1 cellular context compared by ENCODE assay signal in the genomic region with DNA sequence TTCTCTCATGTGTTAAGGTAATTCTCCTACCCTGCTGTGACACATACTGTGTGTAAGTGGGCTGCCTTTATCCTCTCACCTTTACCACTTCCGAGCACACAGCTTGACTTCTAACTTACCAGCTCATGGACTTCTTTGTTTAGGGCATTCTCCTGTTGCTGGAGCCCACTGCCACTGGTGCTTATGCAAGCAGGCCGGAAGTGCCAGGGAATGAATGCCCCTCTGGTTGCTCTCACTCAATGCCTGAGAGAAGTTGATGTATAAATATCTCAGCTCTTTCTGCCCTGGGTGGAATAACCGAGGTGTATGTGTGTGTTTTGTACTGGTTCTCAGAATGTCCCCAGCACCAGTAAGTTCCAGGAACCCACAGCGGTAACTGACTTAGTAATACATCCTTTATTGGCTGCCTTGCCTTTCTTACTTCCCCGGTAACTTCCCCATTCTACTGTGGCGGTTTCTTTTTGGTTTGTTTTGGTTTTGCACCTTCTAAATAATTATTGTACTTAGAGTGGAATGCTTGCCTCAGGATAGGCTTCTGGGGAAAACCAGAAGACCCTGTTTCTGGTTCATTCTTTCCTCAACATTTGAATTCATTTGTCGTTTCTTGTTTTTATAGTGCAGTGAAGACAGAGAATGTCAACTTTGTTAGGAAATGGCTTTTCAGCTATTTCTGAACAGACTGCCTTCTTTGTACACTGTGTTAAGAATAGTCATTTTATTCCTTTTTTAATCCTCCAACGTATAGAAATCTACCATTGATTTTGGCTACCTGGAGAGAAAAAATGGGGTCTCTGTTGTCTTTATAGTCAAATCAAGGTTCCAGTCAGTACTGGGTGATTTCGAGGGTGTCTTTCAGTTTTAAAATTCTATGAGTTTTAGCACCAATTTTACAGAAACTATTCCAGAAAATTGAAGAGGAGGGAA.
TF ChIP-seq lines count a peak whose summit lies in the region.

No MANE protein-coding gene starts in this region.

TF ChIP-seq in K562, 482 proteins besides CTCF, POLR2A, EP300 and RAD21 (continued from another document and continues in another):
- TF ChIP-seq, protein P1, sequence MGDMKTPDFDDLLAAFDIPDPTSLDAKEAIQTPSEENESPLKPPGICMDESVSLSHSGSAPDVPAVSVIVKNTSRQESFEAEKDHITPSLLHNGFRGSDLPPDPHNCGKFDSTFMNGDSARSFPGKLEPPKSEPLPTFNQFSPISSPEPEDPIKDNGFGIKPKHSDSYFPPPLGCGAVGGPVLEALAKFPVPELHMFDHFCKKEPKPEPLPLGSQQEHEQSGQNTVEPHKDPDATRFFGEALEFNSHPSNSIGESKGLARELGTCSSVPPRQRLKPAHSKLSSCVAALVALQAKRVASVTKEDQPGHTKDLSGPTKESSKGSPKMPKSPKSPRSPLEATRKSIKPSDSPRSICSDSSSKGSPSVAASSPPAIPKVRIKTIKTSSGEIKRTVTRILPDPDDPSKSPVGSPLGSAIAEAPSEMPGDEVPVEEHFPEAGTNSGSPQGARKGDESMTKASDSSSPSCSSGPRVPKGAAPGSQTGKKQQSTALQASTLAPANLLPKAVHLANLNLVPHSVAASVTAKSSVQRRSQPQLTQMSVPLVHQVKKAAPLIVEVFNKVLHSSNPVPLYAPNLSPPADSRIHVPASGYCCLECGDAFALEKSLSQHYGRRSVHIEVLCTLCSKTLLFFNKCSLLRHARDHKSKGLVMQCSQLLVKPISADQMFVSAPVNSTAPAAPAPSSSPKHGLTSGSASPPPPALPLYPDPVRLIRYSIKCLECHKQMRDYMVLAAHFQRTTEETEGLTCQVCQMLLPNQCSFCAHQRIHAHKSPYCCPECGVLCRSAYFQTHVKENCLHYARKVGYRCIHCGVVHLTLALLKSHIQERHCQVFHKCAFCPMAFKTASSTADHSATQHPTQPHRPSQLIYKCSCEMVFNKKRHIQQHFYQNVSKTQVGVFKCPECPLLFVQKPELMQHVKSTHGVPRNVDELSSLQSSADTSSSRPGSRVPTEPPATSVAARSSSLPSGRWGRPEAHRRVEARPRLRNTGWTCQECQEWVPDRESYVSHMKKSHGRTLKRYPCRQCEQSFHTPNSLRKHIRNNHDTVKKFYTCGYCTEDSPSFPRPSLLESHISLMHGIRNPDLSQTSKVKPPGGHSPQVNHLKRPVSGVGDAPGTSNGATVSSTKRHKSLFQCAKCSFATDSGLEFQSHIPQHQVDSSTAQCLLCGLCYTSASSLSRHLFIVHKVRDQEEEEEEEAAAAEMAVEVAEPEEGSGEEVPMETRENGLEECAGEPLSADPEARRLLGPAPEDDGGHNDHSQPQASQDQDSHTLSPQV (IDR thresholded peaks at IDR 0.05) = peak; percentile 63
- TF ChIP-seq POLR2B (IDR thresholded peaks at IDR 0.05; ENCODE audit: low read depth, partially characterized antibody) (peak; percentile 50), U2AF2 (optimal IDR thresholded peaks at IDR 0.05; ENCODE audit: low read depth, low read length) (no peak), ZNF395 (CRISPR knock-in tag; IDR thresholded peaks at IDR 0.05) (peak; percentile 49; the same call in 1 of the 2 replicates), MTA3 (IDR thresholded peaks at IDR 0.05; ENCODE audit: borderline replicate concordance) (peak; percentile 61; the same call in 1 of the 2 replicates), SOX6 (IDR thresholded peaks at IDR 0.05) (peak; percentile 29; the same call in 1 of the 2 replicates), SMARCE1 (IDR thresholded peaks at IDR 0.05) (peak; percentile 51; the same call in 1 of the 2 replicates), BACH1 (tag; IDR thresholded peaks at IDR 0.05) (0 out of 2 replicates have a peak, but pooled peaks have one; percentile 21), ZNF224 (CRISPR knock-in tag; IDR thresholded peaks at IDR 0.05) (no peak), AFF1 (IDR thresholded peaks at IDR 0.05; ENCODE audit: low read depth in 1 of 2, partially characterized antibody in 2 of 2) (peak in 1 of 2 experiments; percentile 73), NFRKB (IDR thresholded peaks at IDR 0.05; ENCODE audit: low read depth) (0 out of 2 replicates have a peak, but pooled peaks have one; percentile 69), MAZ (CRISPR knock-in tag; conservative IDR thresholded peaks at IDR 0.05 in 1 of 2, IDR thresholded peaks at IDR 0.05 in 1 of 2) (peak in 1 of 2 experiments; percentile 12; a peak in 1 of 4 replicates), ETV6 (IDR thresholded peaks at IDR 0.05; ENCODE audit: borderline replicate concordance in 1 of 2, low read depth in 2 of 2, low read length in 1 of 2) (peak in 1 of 2 experiments; percentile 37; a peak in 1 of 4 replicates), ETV6 (CRISPR knock-in tag; IDR thresholded peaks at IDR 0.05; ENCODE audit: borderline replicate concordance) (no peak), VEZF1 (CRISPR knock-in tag; IDR thresholded peaks at IDR 0.05) (0 out of 2 replicates have a peak, but pooled peaks have one; percentile 24), MBD2 (IDR thresholded peaks at IDR 0.05; ENCODE audit: borderline replicate concordance, low read depth) (no peak), BRCA1 (IDR thresholded peaks at IDR 0.05) (no peak), BRCA1 (CRISPR knock-in tag; IDR thresholded peaks at IDR 0.05) (no peak), ZBTB2 (IDR thresholded peaks at IDR 0.05) (peak; percentile 69; the same call in 1 of the 2 replicates)
- TF ChIP-seq, protein P2, sequence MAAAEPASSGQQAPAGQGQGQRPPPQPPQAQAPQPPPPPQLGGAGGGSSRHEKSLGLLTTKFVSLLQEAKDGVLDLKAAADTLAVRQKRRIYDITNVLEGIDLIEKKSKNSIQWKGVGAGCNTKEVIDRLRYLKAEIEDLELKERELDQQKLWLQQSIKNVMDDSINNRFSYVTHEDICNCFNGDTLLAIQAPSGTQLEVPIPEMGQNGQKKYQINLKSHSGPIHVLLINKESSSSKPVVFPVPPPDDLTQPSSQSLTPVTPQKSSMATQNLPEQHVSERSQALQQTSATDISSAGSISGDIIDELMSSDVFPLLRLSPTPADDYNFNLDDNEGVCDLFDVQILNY (CRISPR knock-in tag; IDR thresholded peaks at IDR 0.05) = no peak
- TF ChIP-seq, protein P3, sequence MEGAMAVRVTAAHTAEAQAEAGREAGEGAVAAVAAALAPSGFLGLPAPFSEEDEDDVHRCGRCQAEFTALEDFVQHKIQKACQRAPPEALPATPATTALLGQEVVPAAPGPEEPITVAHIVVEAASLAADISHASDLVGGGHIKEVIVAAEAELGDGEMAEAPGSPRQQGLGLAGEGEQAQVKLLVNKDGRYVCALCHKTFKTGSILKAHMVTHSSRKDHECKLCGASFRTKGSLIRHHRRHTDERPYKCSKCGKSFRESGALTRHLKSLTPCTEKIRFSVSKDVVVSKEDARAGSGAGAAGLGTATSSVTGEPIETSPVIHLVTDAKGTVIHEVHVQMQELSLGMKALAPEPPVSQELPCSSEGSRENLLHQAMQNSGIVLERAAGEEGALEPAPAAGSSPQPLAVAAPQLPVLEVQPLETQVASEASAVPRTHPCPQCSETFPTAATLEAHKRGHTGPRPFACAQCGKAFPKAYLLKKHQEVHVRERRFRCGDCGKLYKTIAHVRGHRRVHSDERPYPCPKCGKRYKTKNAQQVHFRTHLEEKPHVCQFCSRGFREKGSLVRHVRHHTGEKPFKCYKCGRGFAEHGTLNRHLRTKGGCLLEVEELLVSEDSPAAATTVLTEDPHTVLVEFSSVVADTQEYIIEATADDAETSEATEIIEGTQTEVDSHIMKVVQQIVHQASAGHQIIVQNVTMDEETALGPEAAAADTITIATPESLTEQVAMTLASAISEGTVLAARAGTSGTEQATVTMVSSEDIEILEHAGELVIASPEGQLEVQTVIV (CRISPR knock-in tag; IDR thresholded peaks at IDR 0.05; ENCODE audit: borderline replicate concordance) = no peak
- TF ChIP-seq, protein P4, sequence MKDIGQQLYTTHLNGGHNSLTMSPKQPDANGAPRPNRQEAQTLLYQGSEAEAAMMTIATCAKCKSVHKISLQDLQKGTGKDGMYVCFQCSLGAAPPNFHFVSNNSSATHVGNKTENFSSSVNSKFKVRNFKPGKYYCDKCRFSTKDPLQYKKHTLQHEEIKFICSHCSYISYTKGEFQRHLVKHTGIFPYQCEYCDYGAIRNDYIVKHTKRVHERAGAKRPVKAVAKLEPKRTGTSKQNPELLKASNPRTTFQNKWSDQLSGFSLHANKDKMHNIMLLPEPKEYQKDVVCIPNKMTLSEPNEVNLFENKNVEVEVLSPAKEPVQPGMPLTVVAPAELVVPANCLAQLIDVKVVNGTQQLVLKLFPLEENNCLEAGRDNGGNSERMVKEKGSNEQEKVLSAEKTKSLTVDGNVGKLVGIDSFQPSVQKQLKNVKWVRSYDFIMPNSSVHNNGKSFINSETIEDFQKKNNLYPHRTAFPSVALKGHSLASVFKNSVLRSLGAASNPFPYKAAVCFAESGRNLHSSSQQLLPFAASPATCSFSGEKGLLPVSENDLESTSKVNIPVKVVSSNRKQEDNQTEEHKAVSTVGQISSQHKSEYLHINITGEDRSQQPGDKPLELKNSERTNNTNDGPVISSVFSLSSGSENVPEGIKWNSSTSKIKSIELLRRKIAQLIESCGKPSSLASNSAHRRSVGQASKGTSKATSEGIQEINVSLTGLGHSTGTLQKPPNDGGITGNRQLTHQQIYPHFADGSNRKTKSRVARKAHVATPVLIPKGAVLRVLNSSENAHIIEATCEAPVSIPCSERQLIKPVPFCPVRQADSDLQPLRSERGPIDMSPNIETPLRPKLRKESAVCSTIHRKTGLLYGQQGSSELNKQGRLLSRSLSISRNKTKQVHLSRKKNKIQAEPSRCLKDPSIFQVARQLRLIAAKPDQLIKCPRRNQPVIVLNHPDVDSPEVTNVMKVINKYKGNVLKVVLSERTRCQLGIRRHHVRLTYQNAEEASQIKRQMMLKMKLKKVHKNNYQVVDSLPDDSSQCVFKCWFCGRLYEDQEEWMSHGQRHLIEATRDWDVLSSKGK (CRISPR knock-in tag; IDR thresholded peaks at IDR 0.05) = no peak
- TF ChIP-seq, protein P5, sequence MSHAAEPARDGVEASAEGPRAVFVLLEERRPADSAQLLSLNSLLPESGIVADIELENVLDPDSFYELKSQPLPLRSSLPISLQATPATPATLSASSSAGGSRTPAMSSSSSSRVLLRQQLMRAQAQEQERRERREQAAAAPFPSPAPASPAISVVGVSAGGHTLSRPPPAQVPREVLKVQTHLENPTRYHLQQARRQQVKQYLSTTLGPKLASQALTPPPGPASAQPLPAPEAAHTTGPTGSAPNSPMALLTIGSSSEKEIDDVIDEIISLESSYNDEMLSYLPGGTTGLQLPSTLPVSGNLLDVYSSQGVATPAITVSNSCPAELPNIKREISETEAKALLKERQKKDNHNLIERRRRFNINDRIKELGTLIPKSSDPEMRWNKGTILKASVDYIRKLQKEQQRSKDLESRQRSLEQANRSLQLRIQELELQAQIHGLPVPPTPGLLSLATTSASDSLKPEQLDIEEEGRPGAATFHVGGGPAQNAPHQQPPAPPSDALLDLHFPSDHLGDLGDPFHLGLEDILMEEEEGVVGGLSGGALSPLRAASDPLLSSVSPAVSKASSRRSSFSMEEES (CRISPR knock-in tag; IDR thresholded peaks at IDR 0.05) = no peak
